In the genomic region with DNA sequence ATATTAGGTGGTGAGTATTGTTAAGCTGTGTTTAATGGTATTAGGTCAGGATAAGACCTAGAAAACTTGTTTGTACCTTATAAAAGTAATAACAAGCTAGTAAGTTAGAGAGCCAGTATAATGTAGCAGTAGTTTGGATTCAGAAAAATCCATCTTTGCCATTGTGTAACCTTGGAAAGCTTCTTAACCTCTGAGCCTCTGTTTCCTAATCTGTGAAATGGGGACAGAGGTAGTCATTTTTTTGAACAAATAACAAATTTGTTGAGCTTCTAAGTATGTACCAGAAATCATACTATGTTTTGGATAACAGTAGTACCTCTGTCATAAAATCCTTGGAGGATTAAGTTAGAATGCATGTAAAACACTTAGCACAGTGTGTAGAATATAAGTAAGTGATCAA, we compare ENCODE assay signal across 22 cellular contexts. TPM values are rescaled to one million over a fixed set of nuclear protein-coding genes. Genes with fewer than 3 reads are reported as not detected.
DNase-seq lines count a peak whose midpoint lies in the region; ATAC-seq and FAIRE-seq lines count a peak whose summit lies in the region.
"Had no signal": no experiment of that assay in that cellular context is flagged by ENCODE, and none has a peak within 500 bp of the region (broad histone marks: within the 10 kb centered on the region; RNA-seq: fewer than 3 reads in every experiment).

No MANE protein-coding gene starts in this region.

- no peaks in the 10 kb centered on the region for H3K36me3 ChIP-seq in CD8-positive, alpha-beta memory T cell (ENCODE audit: insufficient read depth, low read length)

- ATAC-seq in activated CD4-positive, alpha-beta T cell treated with anti-CD3 and anti-CD28 coated beads for 36 hours = no peak
- ATAC-seq in T-helper 17 cell = no peak
- no peak for ATAC-seq in naive thymus-derived CD8-positive, alpha-beta T cell
- no peak for ATAC-seq in GM19035 (IDR thresholded peaks at IDR 0.05; ENCODE audit: unreplicated experiment)
- ATAC-seq: CD8-positive, alpha-beta T cell; PC-3 had no signal

- CTCF ChIA-PET in activated CD4-positive, alpha-beta T cell treated with anti-CD3 and anti-CD28 coated beads for 36 hours (lab: Charles Lee) = interaction anchor here (0.6 to 2.3 kb wide), 6 partner anchors 9 to 98 kb away, joined by 4 to 13 read pairs (median 4); no protein-coding TSS in a partner anchor
- CTCF ChIA-PET in CD8-positive, alpha-beta memory T cell (lab: Charles Lee) = interaction anchor here (0.8 to 2.8 kb wide), 4 partner anchors 11 to 42 kb away, joined by 3 to 16 read pairs (median 6); no protein-coding TSS in a partner anchor

- H3K9me3 ChIP-seq in CD8-positive, alpha-beta memory T cell (ENCODE audit: low read length) = no peaks in the 10 kb centered on the region
- no peaks in the 10 kb centered on the region for H3K9me3 ChIP-seq in T-helper 17 cell (ENCODE audit: control insufficient read depth, low read length, poor library complexity, severe bottlenecking)

- FAIRE-seq in HTR-8/SVneo (lab: Jason Lieb, UNC) = no peak
- FAIRE-seq: G401.6 had no signal

- intact Hi-C loops in activated CD4-positive, alpha-beta T cell treated with anti-CD3 and anti-CD28 coated beads for 36 hours (cut with DNase I, micrococcal nuclease) = no loop called here

- no peaks in the 10 kb centered on the region for H3K27me3 ChIP-seq in CD8-positive, alpha-beta memory T cell (ENCODE audit: insufficient read depth, low read length, poor library complexity, severe bottlenecking)
- H3K27me3 ChIP-seq: BLaER1 treated with 17β-estradiol and CSF1 and Interleukin-3, amounts not matched to agents 10 nM and 100 nM had no signal

- peak overlapping the region; percentile 42 for H3K27ac Mint-ChIP-seq in activated CD4-positive, alpha-beta T cell treated with anti-CD3 and anti-CD28 coated beads for 36 hours
- peak overlapping the region in 5 of 8 donors; percentile 7 to 75 (median 32) for H3K27ac Mint-ChIP-seq in CD8-positive, alpha-beta memory T cell
- H3K27ac Mint-ChIP-seq in T-helper 17 cell = peak overlapping the region; percentile 29
- peak overlapping the region in 6 of 10 donors; percentile 22 to 81 (median 42) for H3K27ac Mint-ChIP-seq in naive thymus-derived CD8-positive, alpha-beta T cell

- H3K4me1 Mint-ChIP-seq in activated CD4-positive, alpha-beta T cell treated with anti-CD3 and anti-CD28 coated beads for 36 hours = peaks cover 57% of the 10 kb centered on the region
- peaks cover 62 to 84% (median 83%) of the 10 kb centered on the region in 3 donors for H3K4me1 Mint-ChIP-seq in CD8-positive, alpha-beta memory T cell
- peaks cover 42% of the 10 kb centered on the region for H3K4me1 Mint-ChIP-seq in T-helper 17 cell
- H3K4me1 Mint-ChIP-seq in naive thymus-derived CD8-positive, alpha-beta T cell = peaks cover 27 to 67% (median 51%) of the 10 kb centered on the region in 4 donors

- H3K27me3 Mint-ChIP-seq in activated CD4-positive, alpha-beta T cell treated with anti-CD3 and anti-CD28 coated beads for 36 hours = no peaks in the 10 kb centered on the region
- H3K27me3 Mint-ChIP-seq in CD8-positive, alpha-beta memory T cell = no peaks in the 10 kb centered on the region
- H3K27me3 Mint-ChIP-seq in T-helper 17 cell = no peaks in the 10 kb centered on the region
- H3K27me3 Mint-ChIP-seq in naive thymus-derived CD8-positive, alpha-beta T cell = no peaks in the 10 kb centered on the region

- H3K36me3 Mint-ChIP-seq in activated CD4-positive, alpha-beta T cell treated with anti-CD3 and anti-CD28 coated beads for 36 hours (ENCODE audit: low read depth) = peaks cover 50% of the 10 kb centered on the region
- H3K36me3 Mint-ChIP-seq in CD8-positive, alpha-beta memory T cell = peaks cover 0 to 60% (median 5%) of the 10 kb centered on the region in 3 donors
- peaks cover 8% of the 10 kb centered on the region for H3K36me3 Mint-ChIP-seq in T-helper 17 cell (ENCODE audit: low read depth)
- peaks cover 0 to 63% (median 8%) of the 10 kb centered on the region in 3 donors for H3K36me3 Mint-ChIP-seq in naive thymus-derived CD8-positive, alpha-beta T cell

- no peak overlapping the region for H3K27ac ChIP-seq in CD8-positive, alpha-beta memory T cell (ENCODE audit: low read depth, low read length)
- H3K27ac ChIP-seq: 22Rv1; BLaER1 treated with 17β-estradiol and CSF1 and Interleukin-3, amounts not matched to agents 10 nM and 100 nM; KMS-11 had no signal

- H3K4me3 ChIP-seq in CD8-positive, alpha-beta memory T cell (ENCODE audit: low read length) = no peak overlapping the region
- H3K4me3 ChIP-seq: BLaER1 treated with 17β-estradiol and CSF1 and Interleukin-3, amounts not matched to agents 10 nM and 100 nM had no signal

- H3K4me3 Mint-ChIP-seq in activated CD4-positive, alpha-beta T cell treated with anti-CD3 and anti-CD28 coated beads for 36 hours = no peak overlapping the region
- H3K4me3 Mint-ChIP-seq in CD8-positive, alpha-beta memory T cell = no peak overlapping the region
- no peak overlapping the region for H3K4me3 Mint-ChIP-seq in T-helper 17 cell
- H3K4me3 Mint-ChIP-seq in naive thymus-derived CD8-positive, alpha-beta T cell = no peak overlapping the region
- H3K4me3 Mint-ChIP-seq: CD8-positive, alpha-beta T cell had no signal

- no peak for DNase-seq in activated CD4-positive, alpha-beta T cell treated with anti-CD3 and anti-CD28 coated beads for 36 hours
- no peak for DNase-seq in activated CD4-positive, alpha-beta T cell treated with anti-CD3 and anti-CD28 coated beads, Interleukin-2, amount 50 U/mL, for 48 hours
- DNase-seq in CD8-positive, alpha-beta memory T cell = no peak
- no peak for DNase-seq in T-helper 17 cell
- no peak for DNase-seq in naive thymus-derived CD8-positive, alpha-beta T cell
- DNase-seq in HK-2 (ENCODE audit: unreplicated experiment) = no peak
- DNase-seq in HTR-8/SVneo (ENCODE audit: insufficient read length, low spot score) = no peak
- DNase-seq: Calu3; CD8-positive, alpha-beta T cell; H7; NCI-H1105 treated with DMSO at 0.1 percent for 48 hours; NCI-H2029 treated with DMSO at 0.1 percent for 48 hours; NCI-H345; NCI-H526; PC-3; RPMI8226; SHP77 had no signal

- POLR2A ChIA-PET in activated CD4-positive, alpha-beta T cell treated with anti-CD3 and anti-CD28 coated beads for 36 hours (lab: Charles Lee) = interaction anchor here (0.6 to 1.2 kb wide), 2 partner anchors 11 to 18 kb away, joined by 3 to 4 read pairs; no protein-coding TSS in a partner anchor
- POLR2A ChIA-PET in CD8-positive, alpha-beta memory T cell (lab: Charles Lee) = interaction anchor here (1.9 kb wide), 1 partner anchor 11 kb away, joined by 11 read pairs; no protein-coding TSS in a partner anchor
- POLR2A ChIA-PET in naive thymus-derived CD8-positive, alpha-beta T cell (lab: Charles Lee) = interaction anchor here (0.6 to 2.2 kb wide), 2 partner anchors 12 to 27 kb away, joined by 5 to 26 read pairs; a partner anchor contains a TSS

- H3K4me1 ChIP-seq in CD8-positive, alpha-beta memory T cell (ENCODE audit: insufficient read depth, low read length) = peaks cover 33% of the 10 kb centered on the region

- H3K9me3 Mint-ChIP-seq in activated CD4-positive, alpha-beta T cell treated with anti-CD3 and anti-CD28 coated beads for 36 hours (ENCODE audit: low read depth) = no peaks in the 10 kb centered on the region
- no peaks in the 10 kb centered on the region for H3K9me3 Mint-ChIP-seq in CD8-positive, alpha-beta memory T cell
- no peaks in the 10 kb centered on the region for H3K9me3 Mint-ChIP-seq in naive thymus-derived CD8-positive, alpha-beta T cell
- H3K9me3 Mint-ChIP-seq: CD8-positive, alpha-beta T cell had no signal

RNA-seq across cellular contexts. Expression of a gene that starts 12.5 kb away (rescaled TPM):
- 100 to 1,000 TPM; 136 to 242 TPM for total RNA-seq in activated CD4-positive, alpha-beta T cell treated with anti-CD3 and anti-CD28 coated beads for 36 hours
- 100 to 1,000 TPM; 209 to 222 TPM for total RNA-seq in CD8-positive, alpha-beta memory T cell
- polyA plus RNA-seq in CD8-positive, alpha-beta memory T cell = 50.9 TPM
- 100 to 1,000 TPM; 264 to 292 TPM for total RNA-seq in T-helper 17 cell
- total RNA-seq in naive thymus-derived CD8-positive, alpha-beta T cell = 100 to 1,000 TPM; 206 to 214 TPM
- polyA plus RNA-seq in naive thymus-derived CD8-positive, alpha-beta T cell = 10 to 100 TPM; 30.0 to 55.9 (median 40.8) TPM
